Comparison of ENCODE assay signal across 11 cellular contexts in genomic region chr17:19370493-19370960, GRCh38. TPM values are rescaled to one million over a fixed set of nuclear protein-coding genes. Genes with fewer than 3 reads are reported as not detected.
DNase-seq lines count a peak whose midpoint lies in the region; ATAC-seq, FAIRE-seq and TF ChIP-seq lines count a peak whose summit lies in the region.
"Had no signal": no experiment of that assay in that cellular context is flagged by ENCODE, and none has a peak within 500 bp of the region (broad histone marks: within the 10 kb centered on the region; RNA-seq: fewer than 3 reads in every experiment).

No MANE protein-coding gene starts in this region.

- peaks cover 38% of the 10 kb centered on the region for H3K4me1 Mint-ChIP-seq in activated CD4-positive, alpha-beta T cell treated with anti-CD3 and anti-CD28 coated beads for 36 hours

- H3K27ac Mint-ChIP-seq in activated CD4-positive, alpha-beta T cell treated with anti-CD3 and anti-CD28 coated beads for 36 hours: no peak overlapping the region

- H3K4me3 Mint-ChIP-seq in activated CD4-positive, alpha-beta T cell treated with anti-CD3 and anti-CD28 coated beads for 36 hours: no peak overlapping the region

- CTCF ChIA-PET in activated CD4-positive, alpha-beta T cell treated with anti-CD3 and anti-CD28 coated beads for 36 hours (lab: Charles Lee): interaction anchor here (0.9 kb wide), 1 partner anchor 16 kb away, joined by 3 read pairs; no protein-coding TSS in a partner anchor

- in situ Hi-C loops in gastrocnemius medialis (cut with MboI; ENCODE audit: low sequenced_read_pairs in 4 of 4): loop anchor here (25.0 kb wide), 2 partner anchors 267 to 392 kb away; partner anchors contain the start of gene ALDH3A2 (in 1 of the 4)

- H3K9me3 Mint-ChIP-seq in activated CD4-positive, alpha-beta T cell treated with anti-CD3 and anti-CD28 coated beads for 36 hours (ENCODE audit: low read depth): no peaks in the 10 kb centered on the region

- no peaks in the 10 kb centered on the region for H3K27me3 Mint-ChIP-seq in activated CD4-positive, alpha-beta T cell treated with anti-CD3 and anti-CD28 coated beads for 36 hours

- ATAC-seq in activated CD4-positive, alpha-beta T cell treated with anti-CD3 and anti-CD28 coated beads for 36 hours: peak; percentile 26
- ATAC-seq in gastrocnemius medialis (peak; percentile 36 to 56), HG03565 (IDR thresholded peaks at IDR 0.05; ENCODE audit: unreplicated experiment) (no peak), HG03135 (IDR thresholded peaks at IDR 0.05; ENCODE audit: unreplicated experiment) (no peak)

- TF ChIP-seq CTCF in bronchial epithelial cell (IDR thresholded peaks at IDR 0.05; ENCODE audit: insufficient read depth, low read length, severe bottlenecking): no peak
- TF ChIP-seq CTCF in gastrocnemius medialis (IDR thresholded peaks at IDR 0.05 in 4 of 5, conservative IDR thresholded peaks at IDR 0.05 in 1 of 5): no peak

- DNase-seq in activated CD4-positive, alpha-beta T cell treated with anti-CD3 and anti-CD28 coated beads for 36 hours: peak; percentile 34
- no peak for DNase-seq in activated CD4-positive, alpha-beta T cell treated with anti-CD3 and anti-CD28 coated beads, Interleukin-2, amount 50 U/mL, for 4 hours
- DNase-seq in HT-29 (ENCODE audit: low spot score) (peak; percentile 19), bronchial epithelial cell (ENCODE audit: low read depth) (no peak), gastrocnemius medialis (no peak), C1 segment of cervical spinal cord (lab: John Stamatoyannopoulos, UW) (no peak)
- DNase-seq: H7 had no signal

- POLR2A ChIA-PET in activated CD4-positive, alpha-beta T cell treated with anti-CD3 and anti-CD28 coated beads for 36 hours (lab: Charles Lee): no interaction called here

- FAIRE-seq in bronchial epithelial cell (lab: Jason Lieb, UNC): peak; percentile 28

- H3K4me3 ChIP-seq in bronchial epithelial cell (ENCODE audit: low read depth, low read length): no peak overlapping the region
- no peak overlapping the region for H3K4me3 ChIP-seq in gastrocnemius medialis
- H3K4me3 ChIP-seq: breast epithelium had no signal

- H3K36me3 ChIP-seq in bronchial epithelial cell (ENCODE audit: control insufficient read depth, insufficient read depth, low read length): no peaks in the 10 kb centered on the region
- no peaks in the 10 kb centered on the region for H3K36me3 ChIP-seq in gastrocnemius medialis
- H3K36me3 ChIP-seq: breast epithelium had no signal

- intact Hi-C loops in activated CD4-positive, alpha-beta T cell treated with anti-CD3 and anti-CD28 coated beads for 36 hours (cut with DNase I, micrococcal nuclease): loop anchor here in 1 of 2 experiments (10.0 kb wide), 1 partner anchor 274 kb away; the partner anchor contains the start of gene ALDH3A2
- intact Hi-C loops in gastrocnemius medialis (cut with DNase I; ENCODE audit: low total_unique reads): loop anchor here (10.0 kb wide), 1 partner anchor 164 kb away; the partner anchor contains the start of gene SLC47A1

- H3K36me3 Mint-ChIP-seq in activated CD4-positive, alpha-beta T cell treated with anti-CD3 and anti-CD28 coated beads for 36 hours (ENCODE audit: low read depth): no peaks in the 10 kb centered on the region

- no peak overlapping the region for H3K27ac ChIP-seq in gastrocnemius medialis

- H3K9me3 ChIP-seq in gastrocnemius medialis: no peaks in the 10 kb centered on the region
- H3K9me3 ChIP-seq: breast epithelium had no signal

- H3K27me3 ChIP-seq in bronchial epithelial cell (ENCODE audit: control insufficient read depth, insufficient read depth, low read length): no peaks in the 10 kb centered on the region
- no peaks in the 10 kb centered on the region for H3K27me3 ChIP-seq in gastrocnemius medialis
- H3K27me3 ChIP-seq: breast epithelium had no signal

- no peak for TF ChIP-seq POLR2A in gastrocnemius medialis (IDR thresholded peaks at IDR 0.05)

- no peaks in the 10 kb centered on the region for H3K4me1 ChIP-seq in gastrocnemius medialis
- H3K4me1 ChIP-seq: breast epithelium had no signal

RNA-seq across cellular contexts. Expression of gene MAPK7, which starts 7.8 kb away (rescaled TPM):
- 10 to 100 TPM; 19.0 to 20.8 TPM for total RNA-seq in activated CD4-positive, alpha-beta T cell treated with anti-CD3 and anti-CD28 coated beads for 36 hours
- 5.6 and 6.4 TPM in 2 replicates for total RNA-seq in HT-29 (2014; rRNA removed; shearing (Covaris generic))
- total RNA-seq in bronchial epithelial cell (6.8 and 11.1 TPM in 2 replicates), gastrocnemius medialis (10 to 100 TPM in 2 of 4 donors, 1 to 10 TPM in 2; 7.3 to 12.5 (median 10.4) TPM)

RNA-seq across cellular contexts. Expression of gene B9D1, which starts 8.0 kb away (rescaled TPM):
- total RNA-seq in activated CD4-positive, alpha-beta T cell treated with anti-CD3 and anti-CD28 coated beads for 36 hours: 1 to 10 TPM; 7.4 to 7.8 TPM
- 28.1 and 29.3 TPM in 2 replicates for total RNA-seq in HT-29 (2014; rRNA removed; shearing (Covaris generic))
- total RNA-seq in bronchial epithelial cell: 12.4 and 28.0 TPM in 2 replicates
- 10 to 100 TPM in 3 of 4 donors, 1 to 10 TPM in 1; 6.5 to 16.4 (median 14.5) TPM for total RNA-seq in gastrocnemius medialis

RNA-seq across cellular contexts. Expression of gene MFAP4, which starts 16.5 kb away (rescaled TPM):
- total RNA-seq in activated CD4-positive, alpha-beta T cell treated with anti-CD3 and anti-CD28 coated beads for 36 hours: not detected
- total RNA-seq in HT-29 (2014; rRNA removed; shearing (Covaris generic)): not detected in 2 replicates
- 0.26 TPM in 1 of 2 replicates, not detected in the other for total RNA-seq in bronchial epithelial cell
- total RNA-seq in gastrocnemius medialis: 10 to 100 TPM; 11.0 to 22.7 (median 14.8) TPM
- total RNA-seq: mononuclear cell had no signal

RNA-seq across cellular contexts. Expression of gene RNF112, which starts 40.5 kb away (rescaled TPM):
- under 1 TPM; 0.26 to 0.55 TPM for total RNA-seq in activated CD4-positive, alpha-beta T cell treated with anti-CD3 and anti-CD28 coated beads for 36 hours
- total RNA-seq in HT-29 (2014; rRNA removed; shearing (Covaris generic)): not detected in 2 replicates
- total RNA-seq in bronchial epithelial cell (0.26 and 0.64 TPM in 2 replicates), gastrocnemius medialis (under 1 TPM; 0.51 to 0.98 (median 0.57) TPM)

Comparison
In these comparisons a context has a peak if more than half of its experiments do, and no peak if none do; other contexts are left out.
1. DNase-seq: peak in activated CD4-positive, alpha-beta T cell treated with anti-CD3 and anti-CD28 coated beads for 36 hours (single experiment) and HT-29 (single experiment); none in activated CD4-positive, alpha-beta T cell treated with anti-CD3 and anti-CD28 coated beads, Interleukin-2, amount 50 U/mL, for 4 hours (0 of 2), bronchial epithelial cell (single experiment), gastrocnemius medialis (0 of 2) and C1 segment of cervical spinal cord (0 of 14).
2. ATAC-seq: peak in activated CD4-positive, alpha-beta T cell treated with anti-CD3 and anti-CD28 coated beads for 36 hours (single experiment) and gastrocnemius medialis (2 of 2); none in HG03565 (single experiment) and HG03135 (single experiment).